ENCODE assay signal across 8 cellular contexts in genomic region chr1:98388431-98388830, GRCh38.
DNase-seq lines count a peak whose midpoint lies in the region; ATAC-seq and TF ChIP-seq lines count a peak whose summit lies in the region.

No MANE protein-coding gene starts in this region.

- BruUV-seq in Calu3 (replicated peaks; lab: Mats Ljungman, UMichigan), result no TSS peak

- H3K27ac ChIP-seq in epithelial cell of prostate (peak overlapping the region; percentile 84), spleen (peak overlapping the region in 6 of 8 donors; percentile 18 to 73 (median 57)), ascending aorta (no peak overlapping the region), coronary artery (no peak overlapping the region)

- H3K4me1 ChIP-seq in spleen (peaks cover 0 to 22% (median 6%) of the 10 kb centered on the region in 6 donors), ascending aorta (no peaks in the 10 kb centered on the region)

- intact Hi-C loops in spleen (cut with DNase I; ENCODE audit: low total_unique reads), result no loop called here
- intact Hi-C loops in ascending aorta (cut with DNase I), result no loop called here
- intact Hi-C loops in Calu3 (cut with micrococcal nuclease; ENCODE audit: unreplicated experiment), result no loop called here

- H3K27me3 Mint-ChIP-seq in Calu3 (ENCODE audit: unreplicated experiment), result no peaks in the 10 kb centered on the region

- no peak overlapping the region for H3K4me3 Mint-ChIP-seq in Calu3 (ENCODE audit: low read depth, unreplicated experiment)

- no peak overlapping the region for H3K27ac Mint-ChIP-seq in Calu3 (ENCODE audit: unreplicated experiment)

- no peaks in the 10 kb centered on the region for H3K27me3 ChIP-seq in BJ (ENCODE audit: control insufficient read depth, insufficient read depth, low read length)
- H3K27me3 ChIP-seq in spleen (replicated peaks in 1 of 7), result no peaks in the 10 kb centered on the region
- no peaks in the 10 kb centered on the region for H3K27me3 ChIP-seq in ascending aorta

- WGBS in spleen, 5 donors, result 12 to 22% (median 16%) methylated on average over 4 of the region's 4 CpGs

- peak; percentile 34 for DNase-seq in BJ (ENCODE audit: low read depth)
- peak; percentile 21 for DNase-seq in NCI-H1694 (lab: John Stamatoyannopoulos, UW)
- no peak for DNase-seq in epithelial cell of prostate (ENCODE audit: low read depth, low spot score)
- DNase-seq in spleen, result no peak
- DNase-seq in ascending aorta (ENCODE audit: low spot score in 2 of 2), result no peak
- DNase-seq in Calu3, result no peak
- no peak for DNase-seq in coronary artery (ENCODE audit: low spot score)

- POLR2A ChIA-PET in BJ (lab: Charles Lee), result no interaction called here

- H3K9me3 Mint-ChIP-seq in Calu3 (ENCODE audit: low read depth, unreplicated experiment), result peaks cover 3% of the 10 kb centered on the region

- CTCF ChIA-PET in BJ (lab: Yijun Ruan, JAX), result interaction anchor here (0.6 to 0.8 kb wide), 3 partner anchors 9 to 449 kb away, joined by 3 to 4 read pairs (median 3); no protein-coding TSS in a partner anchor
- CTCF ChIA-PET in Calu3 (lab: Charles Lee), result no interaction called here

- TF ChIP-seq CTCF in BJ (IDR thresholded peaks at IDR 0.05; ENCODE audit: insufficient read depth, low read depth, low read length) (no peak), spleen (IDR thresholded peaks at IDR 0.05 in 8 of 11, conservative IDR thresholded peaks at IDR 0.05 in 3 of 11) (no peak), ascending aorta (IDR thresholded peaks at IDR 0.05) (no peak), Calu3 (IDR thresholded peaks at IDR 0.05; ENCODE audit: unreplicated experiment) (no peak), coronary artery (IDR thresholded peaks at IDR 0.05) (no peak)

- H3K4me3 ChIP-seq in BJ (ENCODE audit: low read depth, low read length), result no peak overlapping the region
- H3K4me3 ChIP-seq in spleen, result peak overlapping the region in 1 of 8 donors; percentile 1
- no peak overlapping the region for H3K4me3 ChIP-seq in ascending aorta
- H3K4me3 ChIP-seq in coronary artery, result no peak overlapping the region

- no peak for TF ChIP-seq POLR2A in spleen (IDR thresholded peaks at IDR 0.05)

- no peaks in the 10 kb centered on the region for H3K36me3 Mint-ChIP-seq in Calu3 (ENCODE audit: insufficient read depth, unreplicated experiment)

- H3K36me3 ChIP-seq in BJ (ENCODE audit: control insufficient read depth, insufficient read depth, low read length) (no peaks in the 10 kb centered on the region), spleen (no peaks in the 10 kb centered on the region), ascending aorta (no peaks in the 10 kb centered on the region)

- peaks cover 10% of the 10 kb centered on the region for H3K4me1 Mint-ChIP-seq in Calu3 (ENCODE audit: low read depth, unreplicated experiment)

- peak; percentile 64 for ATAC-seq in GM21367 (IDR thresholded peaks at IDR 0.05; ENCODE audit: unreplicated experiment)

- H3K9me3 ChIP-seq in spleen (no peaks in the 10 kb centered on the region), ascending aorta (no peaks in the 10 kb centered on the region)

Comparison
In these comparisons a context has a peak if more than half of its experiments do, and no peak if none do; other contexts are left out.
1. DNase-seq: peak in BJ (single experiment) and NCI-H1694 (single experiment); none in epithelial cell of prostate (single experiment), spleen (single experiment), ascending aorta (0 of 2), Calu3 (single experiment) and coronary artery (single experiment).
2. H3K27ac ChIP-seq: peak in epithelial cell of prostate (single experiment) and spleen (6 of 8); none in ascending aorta (0 of 2) and coronary artery (0 of 2).